Comparison of ENCODE assay signal across 14 cellular contexts in the genomic region with DNA sequence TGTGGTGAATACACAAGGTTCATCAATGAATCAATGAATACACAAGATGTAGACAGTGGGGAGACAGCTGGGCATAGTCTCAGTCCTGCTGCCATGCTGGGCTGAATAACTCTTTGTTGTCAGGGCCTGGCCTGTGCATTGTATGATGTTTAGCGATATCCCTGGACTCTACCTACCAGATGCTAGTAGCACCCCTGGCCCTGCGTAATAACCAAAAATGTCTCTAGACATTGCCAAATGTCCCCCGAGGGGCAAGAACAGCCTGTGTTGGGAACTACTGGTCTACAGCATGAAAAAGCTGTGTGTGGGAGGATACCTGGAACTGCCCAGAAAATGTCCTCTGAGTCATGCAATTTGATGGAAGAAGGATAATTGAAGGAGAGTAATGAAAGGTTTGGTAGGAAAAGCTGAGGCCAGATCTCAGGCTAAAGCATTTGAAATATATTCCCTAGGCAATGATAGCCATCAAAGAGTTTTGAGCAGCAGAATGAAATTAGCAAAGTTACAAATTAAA.
DNase-seq lines count a peak whose midpoint lies in the region; ATAC-seq, FAIRE-seq and TF ChIP-seq lines count a peak whose summit lies in the region.
"Had no signal": no experiment of that assay in that cellular context is flagged by ENCODE, and none has a peak within 500 bp of the region (broad histone marks: within the 10 kb centered on the region; RNA-seq: fewer than 3 reads in every experiment).

No MANE protein-coding gene starts in this region.

- H3K23ac ChIP-seq in IMR-90 (ENCODE audit: low read depth, low read length) (peak overlapping the region; percentile 3; the same call in 1 of the 2 replicates), mesenchymal stem cell (ENCODE audit: low read length in 2 of 2) (no peak overlapping the region)

- H3K9ac ChIP-seq in IMR-90 (ENCODE audit: low read depth, low read length), result no peak overlapping the region
- H3K9ac ChIP-seq in mesenchymal stem cell (ENCODE audit: low read length), result no peak overlapping the region
- H3K9ac ChIP-seq in kidney (ENCODE audit: low read length in 2 of 2), result no peak overlapping the region
- H3K9ac ChIP-seq: BLaER1 treated with 17β-estradiol and CSF1 and Interleukin-3, amounts not matched to agents 10 nM and 100 nM had no signal

- 87% methylated on average over 2 of the region's 3 CpGs; no CpG with 5 or more reads in 1 of the 2 experiments for WGBS in IMR-90 (ENCODE audit: extremely low coverage in 2 of 2, insufficient read length in 1 of 2), 2 experiments
- 96% methylated on average over 3 of the region's 3 CpGs for WGBS in mesenchymal stem cell
- 64 to 67% methylated on average over 3 of the region's 3 CpGs for WGBS in testis, 2 donors

- H3K56ac ChIP-seq in IMR-90 (ENCODE audit: extremely low read depth, insufficient read depth, low read length), result peak overlapping the region; percentile 22; the same call in 1 of the 2 replicates

- peaks cover 0 to 5% (median 0%) of the 10 kb centered on the region in 5 experiments for H3K9me3 Mint-ChIP-seq in brain

- peak overlapping the region; percentile 92 for H3K4ac ChIP-seq in IMR-90 (ENCODE audit: low read depth, low read length)
- no peak overlapping the region for H3K4ac ChIP-seq in mesenchymal stem cell (ENCODE audit: low read depth in 1 of 2, low read length in 2 of 2)

- no peaks in the 10 kb centered on the region for H3K79me2 ChIP-seq in ACC112 (ENCODE audit: control insufficient read depth, insufficient read depth, low read length, unreplicated experiment)

- H3K27me3 Mint-ChIP-seq in brain, result peaks cover 7% of the 10 kb centered on the region

- peak overlapping the region; percentile 83 for H4K91ac ChIP-seq in IMR-90 (ENCODE audit: insufficient read depth, low read depth, low read length)
- H4K91ac ChIP-seq in mesenchymal stem cell (ENCODE audit: low read length), result no peak overlapping the region

- peak overlapping the region; percentile 91 for H2BK20ac ChIP-seq in IMR-90 (ENCODE audit: low read depth, low read length)

- H3K9me1 ChIP-seq in IMR-90 (ENCODE audit: insufficient read depth, low read length), result peaks cover 31% of the 10 kb centered on the region

- TF ChIP-seq POLR2A in IMR-90 (IDR thresholded peaks at IDR 0.05; ENCODE audit: low read depth, low read length) (no peak), testis (IDR thresholded peaks at IDR 0.05) (no peak)

- no peak overlapping the region for H2BK12ac ChIP-seq in mesenchymal stem cell (ENCODE audit: low read length in 2 of 2)

- intact Hi-C loops in IMR-90 (cut with micrococcal nuclease) (no loop called here), kidney (cut with DNase I) (no loop called here), testis (cut with DNase I; ENCODE audit: low total_unique reads) (no loop called here)

- peak overlapping the region in 2 of 5 experiments; percentile 1 to 36 for H3K4me3 Mint-ChIP-seq in brain
- H3K4me3 Mint-ChIP-seq: activated CD4-positive, alpha-beta T cell treated with anti-CD3 and anti-CD28 coated beads for 36 hours had no signal

- H2BK5ac ChIP-seq in IMR-90 (ENCODE audit: low read depth, low read length, poor library complexity, severe bottlenecking), result peak overlapping the region; percentile 85
- H2BK5ac ChIP-seq in mesenchymal stem cell (ENCODE audit: low read depth, low read length, poor library complexity, severe bottlenecking), result peak overlapping the region; percentile 0

- peak overlapping the region; percentile 78 to 80 for H4K8ac ChIP-seq in IMR-90 (ENCODE audit: low read depth in 2 of 2, low read length in 2 of 2)
- H4K8ac ChIP-seq in mesenchymal stem cell (ENCODE audit: low read length), result no peak overlapping the region

- H3K27ac ChIP-seq in ACC112 (ENCODE audit: low read depth, low read length) (peak overlapping the region; percentile 94), IMR-90 (ENCODE audit: insufficient read depth, low read length) (peak overlapping the region; percentile 49; the same call in 1 of the 2 replicates), mesenchymal stem cell (ENCODE audit: low read length, poor library complexity, severe bottlenecking) (peak overlapping the region; percentile 81), kidney (ENCODE audit: low read depth in 2 of 2, low read length in 2 of 2) (no peak overlapping the region), testis (no peak overlapping the region)
- H3K27ac ChIP-seq: BLaER1 treated with 17β-estradiol and CSF1 and Interleukin-3, amounts not matched to agents 10 nM and 100 nM had no signal

- H3K18ac ChIP-seq in IMR-90 (ENCODE audit: low read depth, low read length) (peak overlapping the region; percentile 84), mesenchymal stem cell (ENCODE audit: low read depth in 1 of 2, low read length in 2 of 2) (peak overlapping the region in 1 of 2 experiments; percentile 46)

- dilution Hi-C loops in IMR-90 (cut with HindIII; ENCODE audit: low sequenced_read_pairs, unreplicated experiment), result no loop called here

- H2AK9ac ChIP-seq in IMR-90 (replicated peaks; ENCODE audit: low read depth, low read length, poor library complexity), result no peak overlapping the region

- no peaks in the 10 kb centered on the region for H3K36me3 Mint-ChIP-seq in brain

- peak overlapping the region; percentile 97 for H2BK120ac ChIP-seq in IMR-90 (ENCODE audit: low read depth, low read length)
- no peak overlapping the region for H2BK120ac ChIP-seq in mesenchymal stem cell (ENCODE audit: low read depth, low read length)

- H3K27ac Mint-ChIP-seq in brain, result peak overlapping the region in 4 of 5 experiments; percentile 47 to 93 (median 85)
- H3K27ac Mint-ChIP-seq: activated CD4-positive, alpha-beta T cell treated with anti-CD3 and anti-CD28 coated beads for 36 hours had no signal

- peak overlapping the region; percentile 76 for H4K5ac ChIP-seq in IMR-90 (ENCODE audit: low read depth, low read length)

- TF ChIP-seq CTCF in IMR-90 (conservative IDR thresholded peaks at IDR 0.05; ENCODE audit: low read depth, low read length), result no peak
- no peak for TF ChIP-seq CTCF in brain (conservative IDR thresholded peaks at IDR 0.05)
- TF ChIP-seq CTCF in kidney (IDR thresholded peaks at IDR 0.05; ENCODE audit: borderline replicate concordance, extremely low read depth, insufficient read depth), result no peak
- no peak for TF ChIP-seq CTCF in testis (IDR thresholded peaks at IDR 0.05)

- no peaks in the 10 kb centered on the region for H3K27me3 ChIP-seq in ACC112 (ENCODE audit: insufficient read depth, low read length)
- no peaks in the 10 kb centered on the region for H3K27me3 ChIP-seq in IMR-90 (ENCODE audit: control insufficient read depth, insufficient read depth, low read length)
- H3K27me3 ChIP-seq in mesenchymal stem cell (ENCODE audit: control insufficient read depth in 1 of 2, insufficient read depth in 1 of 2, low read length in 2 of 2), result no peaks in the 10 kb centered on the region
- H3K27me3 ChIP-seq in testis, result no peaks in the 10 kb centered on the region
- H3K27me3 ChIP-seq: BLaER1 treated with 17β-estradiol and CSF1 and Interleukin-3, amounts not matched to agents 10 nM and 100 nM had no signal

- no peak for ATAC-seq in IMR-90 (ENCODE audit: low read depth)
- ATAC-seq: activated CD4-positive, alpha-beta T cell treated with anti-CD3 and anti-CD28 coated beads for 36 hours; left colon had no signal

- no TSS peak for BruUV-seq in IMR-90 (replicated peaks; lab: Mats Ljungman, UMichigan)

- no peaks in the 10 kb centered on the region for H4K20me1 ChIP-seq in IMR-90 (ENCODE audit: insufficient read depth, low read length)
- H4K20me1 ChIP-seq: BLaER1 treated with 17β-estradiol and CSF1 and Interleukin-3, amounts not matched to agents 10 nM and 100 nM had no signal

- peak overlapping the region; percentile 32 for H2AFZ ChIP-seq in ACC112 (ENCODE audit: low read length, unreplicated experiment)
- H2AFZ ChIP-seq in IMR-90 (replicated peaks; ENCODE audit: low read length, poor library complexity), result peak overlapping the region; percentile 0
- H2AFZ ChIP-seq in mesenchymal stem cell (ENCODE audit: low read depth, low read length), result no peak overlapping the region

- peak overlapping the region; percentile 84 for H3K14ac ChIP-seq in IMR-90 (replicated peaks; ENCODE audit: low read depth, low read length)
- no peak overlapping the region for H3K14ac ChIP-seq in mesenchymal stem cell (ENCODE audit: low read length in 2 of 2)

- peaks cover 51% of the 10 kb centered on the region for H3K4me1 Mint-ChIP-seq in brain
- H3K4me1 Mint-ChIP-seq: activated CD4-positive, alpha-beta T cell treated with anti-CD3 and anti-CD28 coated beads for 36 hours had no signal

- in situ Hi-C loops in IMR-90 (cut with MboI; ENCODE audit: low sequenced_read_pairs), result no loop called here

- H3K4me2 ChIP-seq in IMR-90 (ENCODE audit: low read depth, low read length) (no peak overlapping the region), mesenchymal stem cell (ENCODE audit: low read length, poor library complexity, severe bottlenecking) (no peak overlapping the region)
- H3K4me2 ChIP-seq: BLaER1 treated with 17β-estradiol and CSF1 and Interleukin-3, amounts not matched to agents 10 nM and 100 nM had no signal

- no peak for TF ChIP-seq RAD21 in IMR-90 (IDR thresholded peaks at IDR 0.05; ENCODE audit: low read length)

- H3K9me3 ChIP-seq in IMR-90 (ENCODE audit: control insufficient read depth, insufficient read depth, low read length) (no peaks in the 10 kb centered on the region), mesenchymal stem cell (ENCODE audit: control insufficient read depth, low read length) (no peaks in the 10 kb centered on the region), kidney (ENCODE audit: control insufficient read depth in 1 of 2, low read length in 2 of 2) (no peaks in the 10 kb centered on the region), testis (no peaks in the 10 kb centered on the region)
- H3K9me3 ChIP-seq: BLaER1 treated with 17β-estradiol and CSF1 and Interleukin-3, amounts not matched to agents 10 nM and 100 nM had no signal

- H3K79me1 ChIP-seq in IMR-90 (ENCODE audit: low read depth in 1 of 2, low read length in 2 of 2), result peaks cover 0 to 12% of the 10 kb centered on the region in 2 experiments; a peak in 1 of 4 replicates
- no peaks in the 10 kb centered on the region for H3K79me1 ChIP-seq in mesenchymal stem cell (replicated peaks; ENCODE audit: low read length, poor library complexity, severe bottlenecking)

- CTCF ChIA-PET in IMR-90 (lab: Yijun Ruan, JAX), result interaction anchor here (0.9 kb wide), 1 partner anchor 19 kb away, joined by 3 read pairs; no protein-coding TSS in a partner anchor

- FAIRE-seq in kidney (lab: Jason Lieb, UNC), result no peak

- POLR2A ChIA-PET in IMR-90 (lab: Charles Lee; ENCODE audit: unreplicated experiment), result interaction anchor here (1.2 kb wide), 1 partner anchor 171 kb away, joined by 3 read pairs; no protein-coding TSS in a partner anchor

- DNase-seq in IMR-90 (peak; percentile 72), mesenchymal stem cell (no peak), NCI-H524 treated with DMSO at 0.1 percent for 48 hours (lab: John Stamatoyannopoulos, UW) (no peak), kidney (no peak), GOT3 (lab: John Stamatoyannopoulos, UW) (no peak), testis (no peak)
- DNase-seq: activated CD4-positive, alpha-beta T cell treated with anti-CD3 and anti-CD28 coated beads for 36 hours; activated effector memory CD4-positive, alpha-beta T cell treated with Interleukin-2 at 50 U/mL for 16 hours; left colon; NCI-H1105; NK-92 treated with Interleukin-12 subunit alpha and Interleukin-12 subunit beta, amount 100 ng/mL, for 24 hours had no signal

- H3K36me3 ChIP-seq in ACC112 (ENCODE audit: insufficient read depth, low read length), result no peaks in the 10 kb centered on the region
- no peaks in the 10 kb centered on the region for H3K36me3 ChIP-seq in IMR-90 (ENCODE audit: control insufficient read depth, insufficient read depth, low read length)
- peaks cover 0 to 3% of the 10 kb centered on the region in 2 experiments for H3K36me3 ChIP-seq in mesenchymal stem cell (ENCODE audit: control insufficient read depth in 1 of 2, insufficient read depth in 2 of 2, low read depth in 1 of 2, low read length in 2 of 2)
- H3K36me3 ChIP-seq in kidney (ENCODE audit: control insufficient read depth in 1 of 2, insufficient read depth in 2 of 2, low read length in 2 of 2), result no peaks in the 10 kb centered on the region
- no peaks in the 10 kb centered on the region for H3K36me3 ChIP-seq in testis (ENCODE audit: low read depth, missing control alignments)
- H3K36me3 ChIP-seq: BLaER1 treated with 17β-estradiol and CSF1 and Interleukin-3, amounts not matched to agents 10 nM and 100 nM had no signal

- H2AK5ac ChIP-seq in IMR-90 (ENCODE audit: low read depth, low read length) (peak overlapping the region; percentile 99), mesenchymal stem cell (ENCODE audit: low read length, severe bottlenecking) (peak overlapping the region; percentile 28)

- peaks cover 46% of the 10 kb centered on the region for H3K4me1 ChIP-seq in ACC112 (ENCODE audit: control insufficient read depth, insufficient read depth, low read length, unreplicated experiment)
- peaks cover 31% of the 10 kb centered on the region for H3K4me1 ChIP-seq in IMR-90 (ENCODE audit: control insufficient read depth, insufficient read depth, low read length)
- H3K4me1 ChIP-seq in mesenchymal stem cell (ENCODE audit: control insufficient read depth, insufficient read depth, low read depth, low read length), result peaks cover 25% of the 10 kb centered on the region
- no peaks in the 10 kb centered on the region for H3K4me1 ChIP-seq in kidney (ENCODE audit: control insufficient read depth in 1 of 2, insufficient read depth in 1 of 2, low read depth in 1 of 2, low read length in 2 of 2)
- no peaks in the 10 kb centered on the region for H3K4me1 ChIP-seq in testis

- H2BK15ac ChIP-seq in IMR-90 (ENCODE audit: low read depth, low read length) (peak overlapping the region; percentile 97; the same call in 2 of the 3 replicates), mesenchymal stem cell (ENCODE audit: low read depth, poor library complexity, severe bottlenecking) (no peak overlapping the region)

- H3K4me3 ChIP-seq in ACC112 (ENCODE audit: low read depth, low read length) (no peak overlapping the region), IMR-90 (ENCODE audit: insufficient read depth, low read depth, low read length) (no peak overlapping the region), mesenchymal stem cell (ENCODE audit: insufficient read depth in 1 of 2, low read depth in 1 of 2, low read length in 2 of 2) (no peak overlapping the region), kidney (ENCODE audit: low read length in 2 of 2) (no peak overlapping the region), testis (no peak overlapping the region)
- H3K4me3 ChIP-seq: BLaER1 treated with 17β-estradiol and CSF1 and Interleukin-3, amounts not matched to agents 10 nM and 100 nM had no signal

Comparison
In these comparisons a context has a peak if more than half of its experiments do, and no peak if none do; other contexts are left out.
1. H3K27ac ChIP-seq: peak in ACC112 (single experiment), IMR-90 (single experiment) and mesenchymal stem cell (single experiment); none in kidney (0 of 2) and testis (0 of 2).